18 cellular contexts compared by ENCODE assay signal in genomic region chr15:74933573-74933972, GRCh38. TPM values are rescaled to one million over a fixed set of nuclear protein-coding genes. Genes with fewer than 3 reads are reported as not detected.
A peak's percentile ranks its signal among the peaks of the same experiment; 100 is the strongest.
DNase-seq lines count a peak whose midpoint lies in the region; ATAC-seq and TF ChIP-seq lines count a peak whose summit lies in the region.
"Had no signal": no experiment of that assay in that cellular context is flagged by ENCODE, and none has a peak within 500 bp of the region (broad histone marks: within the 10 kb centered on the region; RNA-seq: fewer than 3 reads in every experiment).

No MANE protein-coding gene starts in this region.

- H3K4me3 Mint-ChIP-seq in activated CD4-positive, alpha-beta T cell treated with anti-CD3 and anti-CD28 coated beads, Interleukin-2, amount 10 ng/mL, durations not matched to agents 24 days and 14 days, result peak overlapping the region; percentile 28
- H3K4me3 Mint-ChIP-seq in activated CD4-positive, alpha-beta memory T cell treated with anti-CD3 and anti-CD28 coated beads, Interleukin-2, amount 10 ng/mL, durations not matched to agents 7 days and 5 days, result no peak overlapping the region

- peaks cover 33% of the 10 kb centered on the region for H3K36me3 Mint-ChIP-seq in activated CD4-positive, alpha-beta T cell treated with anti-CD3 and anti-CD28 coated beads, Interleukin-2, amount 10 ng/mL, durations not matched to agents 24 days and 14 days (ENCODE audit: low read depth)
- H3K36me3 Mint-ChIP-seq in activated CD4-positive, alpha-beta memory T cell treated with anti-CD3 and anti-CD28 coated beads, Interleukin-2, amount 10 ng/mL, durations not matched to agents 7 days and 5 days (ENCODE audit: low read depth), result peaks cover 37% of the 10 kb centered on the region

- no peak overlapping the region for H3K4me2 ChIP-seq in PC-3 (ENCODE audit: low read length)

- no peaks in the 10 kb centered on the region for H3K9me2 ChIP-seq in PC-3 (replicated peaks; ENCODE audit: low read length)

- POLR2A ChIA-PET in activated CD4-positive, alpha-beta memory T cell treated with anti-CD3 and anti-CD28 coated beads, Interleukin-2, amount 10 ng/mL, durations not matched to agents 7 days and 5 days (lab: Charles Lee), result interaction anchor here (1.4 to 1.6 kb wide), 2 partner anchors 28 to 64 kb away, joined by 4 to 5 read pairs; no protein-coding TSS in a partner anchor
- POLR2A ChIA-PET in PC-3 (lab: Charles Lee; ENCODE audit: unreplicated experiment), result no interaction called here

- H3K4me1 ChIP-seq in mucosa of rectum (ENCODE audit: control insufficient read depth in 2 of 2, insufficient read depth in 2 of 2, low read length in 2 of 2) (peaks cover 12 to 37% of the 10 kb centered on the region in 2 donors), PC-3 (ENCODE audit: insufficient read depth, low read length) (peaks cover 8% of the 10 kb centered on the region; the same call in 1 of the 2 replicates)
- H3K4me1 ChIP-seq: prostate gland had no signal

- H3K9me3 Mint-ChIP-seq in activated CD4-positive, alpha-beta T cell treated with anti-CD3 and anti-CD28 coated beads, Interleukin-2, amount 10 ng/mL, durations not matched to agents 24 days and 14 days, result no peaks in the 10 kb centered on the region
- H3K9me3 Mint-ChIP-seq in activated CD4-positive, alpha-beta memory T cell treated with anti-CD3 and anti-CD28 coated beads, Interleukin-2, amount 10 ng/mL, durations not matched to agents 7 days and 5 days, result no peaks in the 10 kb centered on the region
- H3K9me3 Mint-ChIP-seq: nephron had no signal

- H3K4me3 ChIP-seq in GM08714 (ENCODE audit: low read length), result peak overlapping the region; percentile 9; the same call in 1 of the 2 replicates
- peak overlapping the region; percentile 23 to 35 for H3K4me3 ChIP-seq in mucosa of rectum (ENCODE audit: low read length in 2 of 2)
- no peak overlapping the region for H3K4me3 ChIP-seq in PC-3 (ENCODE audit: low read length)
- H3K4me3 ChIP-seq: ascending aorta, MG63, prostate gland had no signal

- intact Hi-C loops in activated CD4-positive, alpha-beta T cell treated with anti-CD3 and anti-CD28 coated beads, Interleukin-2, amount 10 ng/mL, durations not matched to agents 24 days and 14 days (cut with micrococcal nuclease), result loop anchor here (10.0 kb wide), 1 partner anchor 319 kb away; the partner anchor contains the start of gene CLK3
- intact Hi-C loops in PC-3 (cut with micrococcal nuclease), result loop anchor here (10.0 kb wide), 1 partner anchor 389 kb away; the partner anchor contains the start of gene ARID3B

- no peak overlapping the region for H3K27ac Mint-ChIP-seq in activated CD4-positive, alpha-beta T cell treated with anti-CD3 and anti-CD28 coated beads, Interleukin-2, amount 10 ng/mL, durations not matched to agents 24 days and 14 days
- peak overlapping the region; percentile 42 for H3K27ac Mint-ChIP-seq in activated CD4-positive, alpha-beta memory T cell treated with anti-CD3 and anti-CD28 coated beads, Interleukin-2, amount 10 ng/mL, durations not matched to agents 7 days and 5 days

- H3F3A ChIP-seq in PC-3 (ENCODE audit: low read length, unreplicated experiment), result no peaks in the 10 kb centered on the region

- H3K9ac ChIP-seq in mucosa of rectum (ENCODE audit: low read depth in 1 of 2, low read length in 2 of 2) (peak overlapping the region in 1 of 2 donors; percentile 52), PC-3 (ENCODE audit: low read length) (no peak overlapping the region)

- CTCF ChIA-PET in activated CD4-positive, alpha-beta memory T cell treated with anti-CD3 and anti-CD28 coated beads, Interleukin-2, amount 10 ng/mL, durations not matched to agents 7 days and 5 days (lab: Charles Lee), result interaction anchor here (0.7 to 3.1 kb wide), 2 partner anchors 32 to 164 kb away, joined by 4 to 14 read pairs; no protein-coding TSS in a partner anchor
- CTCF ChIA-PET in PC-3 (lab: Charles Lee), result no interaction called here

- H3K36me3 ChIP-seq in mucosa of rectum (ENCODE audit: control insufficient read depth in 2 of 2, insufficient read depth in 2 of 2, low read length in 2 of 2) (peaks cover 9 to 17% of the 10 kb centered on the region in 2 donors), PC-3 (ENCODE audit: low read depth, low read length) (peaks cover 14% of the 10 kb centered on the region)
- H3K36me3 ChIP-seq: prostate gland had no signal

- TF ChIP-seq CTCF in PC-3 (conservative IDR thresholded peaks at IDR 0.05; ENCODE audit: low read depth, low read length), result no peak

- H3K9me3 ChIP-seq in mucosa of rectum (ENCODE audit: control insufficient read depth in 2 of 2, low read length in 2 of 2), result no peaks in the 10 kb centered on the region
- H3K9me3 ChIP-seq in PC-3 (ENCODE audit: low read length), result no peaks in the 10 kb centered on the region
- H3K9me3 ChIP-seq: ascending aorta, MG63, prostate gland had no signal

- H3K27me3 Mint-ChIP-seq in activated CD4-positive, alpha-beta T cell treated with anti-CD3 and anti-CD28 coated beads, Interleukin-2, amount 10 ng/mL, durations not matched to agents 24 days and 14 days, result no peaks in the 10 kb centered on the region
- H3K27me3 Mint-ChIP-seq in activated CD4-positive, alpha-beta memory T cell treated with anti-CD3 and anti-CD28 coated beads, Interleukin-2, amount 10 ng/mL, durations not matched to agents 7 days and 5 days, result no peaks in the 10 kb centered on the region

- peaks cover 83% of the 10 kb centered on the region for H3K79me2 ChIP-seq in PC-3 (ENCODE audit: low read length)

- no peak overlapping the region for H2AFZ ChIP-seq in PC-3 (ENCODE audit: low read length)

- BruUV-seq in PC-3 (replicated peaks; lab: Mats Ljungman, UMichigan), result no TSS peak

- no peak for DNase-seq in activated CD4-positive, alpha-beta T cell treated with anti-CD3 and anti-CD28 coated beads, Interleukin-2, amount 10 ng/mL, durations not matched to agents 24 days and 14 days
- DNase-seq in activated CD4-positive, alpha-beta T cell treated with anti-CD3 and anti-CD28 coated beads, Interleukin-2, amount 50 U/mL, for 4 hours, result no peak
- DNase-seq in activated CD4-positive, alpha-beta memory T cell treated with anti-CD3 and anti-CD28 coated beads, Interleukin-2, amount 10 ng/mL, durations not matched to agents 7 days and 5 days, result no peak
- DNase-seq in HPDE6-E6E7 (ENCODE audit: extremely low spot score) (no peak), PC-3 (no peak)
- DNase-seq: 8988T; DMS 273 treated with DMSO at 0.1 percent for 48 hours; GOT3; MG63; NCI-H2227 treated with DMSO at 0.1 percent for 48 hours; stimulated activated CD8-positive, alpha-beta memory T cell treated with anti-CD3 and anti-CD28 coated beads, Interleukin-4, amount 100 ng/mL, for 48 hours; substantia nigra had no signal

- H3K27me3 ChIP-seq in mucosa of rectum (ENCODE audit: control insufficient read depth in 2 of 2, insufficient read depth in 2 of 2, low read length in 2 of 2) (no peaks in the 10 kb centered on the region), PC-3 (ENCODE audit: low read length) (no peaks in the 10 kb centered on the region)
- H3K27me3 ChIP-seq: ascending aorta, MG63 had no signal

- H3K4me1 Mint-ChIP-seq in activated CD4-positive, alpha-beta T cell treated with anti-CD3 and anti-CD28 coated beads, Interleukin-2, amount 10 ng/mL, durations not matched to agents 24 days and 14 days, result peaks cover 20% of the 10 kb centered on the region
- peaks cover 52% of the 10 kb centered on the region for H3K4me1 Mint-ChIP-seq in activated CD4-positive, alpha-beta memory T cell treated with anti-CD3 and anti-CD28 coated beads, Interleukin-2, amount 10 ng/mL, durations not matched to agents 7 days and 5 days

- peaks cover 12% of the 10 kb centered on the region; the same call in 1 of the 2 replicates for H4K20me1 ChIP-seq in PC-3 (ENCODE audit: low read length)

- H3K27ac ChIP-seq in mucosa of rectum (ENCODE audit: low read depth in 2 of 2, low read length in 2 of 2), result peak overlapping the region; percentile 64 to 84
- no peak overlapping the region for H3K27ac ChIP-seq in PC-3 (ENCODE audit: low read length)
- H3K27ac ChIP-seq: ascending aorta, prostate gland had no signal

- ATAC-seq in PC-3 (no peak), HG02938 (IDR thresholded peaks at IDR 0.05; ENCODE audit: unreplicated experiment) (no peak)

RNA-seq across cellular contexts. Expression of gene COX5A, which starts 4.3 kb away (rescaled TPM):
- 314 and 317 TPM in 2 replicates for total RNA-seq in activated CD4-positive, alpha-beta T cell treated with anti-CD3 and anti-CD28 coated beads, Interleukin-2, amount 10 ng/mL, durations not matched to agents 24 days and 14 days
- 100 to 1,000 TPM; 273 to 274 TPM for total RNA-seq in activated CD4-positive, alpha-beta memory T cell treated with anti-CD3 and anti-CD28 coated beads, Interleukin-2, amount 10 ng/mL, durations not matched to agents 7 days and 5 days
- total RNA-seq in PC-3 (2014; rRNA removed), result 109 and 145 TPM in 2 replicates

RNA-seq across cellular contexts. Expression of gene RPP25, which starts 23.0 kb away (rescaled TPM):
- 13.1 and 13.9 TPM in 2 replicates for total RNA-seq in activated CD4-positive, alpha-beta T cell treated with anti-CD3 and anti-CD28 coated beads, Interleukin-2, amount 10 ng/mL, durations not matched to agents 24 days and 14 days
- 1 to 10 TPM; 5.0 to 5.1 TPM for total RNA-seq in activated CD4-positive, alpha-beta memory T cell treated with anti-CD3 and anti-CD28 coated beads, Interleukin-2, amount 10 ng/mL, durations not matched to agents 7 days and 5 days
- total RNA-seq in PC-3 (2014; rRNA removed), result 6.6 and 7.1 TPM in 2 replicates

RNA-seq across cellular contexts. Expression of gene FAM219B, which starts 26.9 kb away (rescaled TPM):
- total RNA-seq in activated CD4-positive, alpha-beta T cell treated with anti-CD3 and anti-CD28 coated beads, Interleukin-2, amount 10 ng/mL, durations not matched to agents 24 days and 14 days, result 68.0 and 82.0 TPM in 2 replicates
- total RNA-seq in activated CD4-positive, alpha-beta memory T cell treated with anti-CD3 and anti-CD28 coated beads, Interleukin-2, amount 10 ng/mL, durations not matched to agents 7 days and 5 days, result 100 to 1,000 TPM; 103 to 116 TPM
- total RNA-seq in PC-3 (2014; rRNA removed), result 23.8 and 24.3 TPM in 2 replicates

RNA-seq across cellular contexts. Expression of gene MPI, which starts 43.7 kb away (rescaled TPM):
- 63.9 and 64.4 TPM in 2 replicates for total RNA-seq in activated CD4-positive, alpha-beta T cell treated with anti-CD3 and anti-CD28 coated beads, Interleukin-2, amount 10 ng/mL, durations not matched to agents 24 days and 14 days
- 10 to 100 TPM; 82.8 to 92.9 TPM for total RNA-seq in activated CD4-positive, alpha-beta memory T cell treated with anti-CD3 and anti-CD28 coated beads, Interleukin-2, amount 10 ng/mL, durations not matched to agents 7 days and 5 days
- 30.6 and 35.2 TPM in 2 replicates for total RNA-seq in PC-3 (2014; rRNA removed)
